24 cellular contexts compared by ENCODE assay signal in genomic region chr17:76200354-76200753, GRCh38. TPM values are rescaled to one million over a fixed set of nuclear protein-coding genes. Genes with fewer than 3 reads are reported as not detected.
DNase-seq lines count a peak whose midpoint lies in the region; ATAC-seq and TF ChIP-seq lines count a peak whose summit lies in the region.
"Had no signal": no experiment of that assay in that cellular context is flagged by ENCODE, and none has a peak within 500 bp of the region (broad histone marks: within the 10 kb centered on the region; RNA-seq: fewer than 3 reads in every experiment).

No MANE protein-coding gene starts in this region.

- H3K27me3 Mint-ChIP-seq in CD4-positive, alpha-beta T cell: no peaks in the 10 kb centered on the region
- H3K27me3 Mint-ChIP-seq in activated B cell treated with CpG ODN at 0.5 μM for 24 hours (no peaks in the 10 kb centered on the region), immature natural killer cell (ENCODE audit: low read depth in 3 of 3) (peaks cover 0 to 2% (median 0%) of the 10 kb centered on the region in 3 donors)

- no peak for TF ChIP-seq CTCF in CD4-positive, alpha-beta T cell (IDR thresholded peaks at IDR 0.05)
- TF ChIP-seq CTCF in activated B cell treated with CpG ODN at 0.5 μM for 24 hours (IDR thresholded peaks at IDR 0.05): no peak
- TF ChIP-seq CTCF in dorsolateral prefrontal cortex (IDR thresholded peaks at IDR 0.05 in 54 of 56, conservative IDR thresholded peaks at IDR 0.05 in 2 of 56; ENCODE audit: low read depth in 1 of 56, partially characterized antibody in 56 of 56): no peak

- peak overlapping the region; percentile 2 for H3K4me3 Mint-ChIP-seq in CD4-positive, alpha-beta T cell
- H3K4me3 Mint-ChIP-seq in activated B cell treated with CpG ODN at 0.5 μM for 24 hours (no peak overlapping the region), immature natural killer cell (no peak overlapping the region)

- intact Hi-C loops in CD4-positive, alpha-beta T cell (cut with DNase I, micrococcal nuclease): no loop called here
- intact Hi-C loops in activated B cell treated with CpG ODN at 0.5 μM for 24 hours (cut with micrococcal nuclease) (no loop called here), dorsolateral prefrontal cortex (cut with DNase I) (no loop called here)

- no peak for DNase-seq in activated CD4-positive, CD25-positive, alpha-beta regulatory T cell treated with anti-CD3 and anti-CD28 coated beads, Interleukin-2, amount 50 U/mL, for 72 hours
- no peak for DNase-seq in CD4-positive, alpha-beta T cell
- DNase-seq in activated B cell treated with CpG ODN at 0.5 μM for 24 hours: no peak
- DNase-seq in effector memory CD4-positive, alpha-beta T cell: no peak
- DNase-seq in dorsolateral prefrontal cortex: no peak
- no peak for DNase-seq in immature natural killer cell
- DNase-seq: activated gamma-delta T cell; cerebellar nuclear complex; effector CD8-positive, alpha-beta T cell; esophagus squamous epithelium; mammary epithelial cell; NCI-H510A; NK-92 treated with Interleukin-12 subunit alpha and Interleukin-12 subunit beta, amount 100 ng/mL, for 24 hours; ovary; RPMI8226; stimulated activated CD4-positive, alpha-beta T cell treated with anti-CD3 and anti-CD28 coated beads, Interleukin-12 subunit alpha, Interleukin-12 subunit beta, amount 100 ng/mL, for 4 hours; uterus had no signal

- H3K27me3 ChIP-seq in CD4-positive, alpha-beta T cell (ENCODE audit: control insufficient read depth, insufficient read depth, low read length): no peaks in the 10 kb centered on the region
- no peaks in the 10 kb centered on the region for H3K27me3 ChIP-seq in effector memory CD4-positive, alpha-beta T cell (replicated peaks; ENCODE audit: control insufficient read depth, insufficient read depth, low read length, poor library complexity, severe bottlenecking)
- H3K27me3 ChIP-seq in dorsolateral prefrontal cortex: no peaks in the 10 kb centered on the region
- H3K27me3 ChIP-seq: esophagus squamous epithelium, ovary, right atrium auricular region, suprapubic skin, uterus had no signal

- H3K9me3 ChIP-seq in CD4-positive, alpha-beta T cell (ENCODE audit: control insufficient read depth, low read length): no peaks in the 10 kb centered on the region
- H3K9me3 ChIP-seq in effector memory CD4-positive, alpha-beta T cell (ENCODE audit: control insufficient read depth, low read length): no peaks in the 10 kb centered on the region
- H3K9me3 ChIP-seq: esophagus squamous epithelium, ovary, right atrium auricular region, suprapubic skin, uterus had no signal

- CTCF ChIA-PET in CD4-positive, alpha-beta T cell (lab: Charles Lee): interaction anchor here (1.5 kb wide), 1 partner anchor 79 kb away, joined by 8 read pairs; no protein-coding TSS in a partner anchor
- CTCF ChIA-PET in activated B cell treated with CpG ODN at 0.5 μM for 24 hours (lab: Charles Lee): no interaction called here

- H3K9me3 Mint-ChIP-seq in CD4-positive, alpha-beta T cell: no peaks in the 10 kb centered on the region
- H3K9me3 Mint-ChIP-seq in activated B cell treated with CpG ODN at 0.5 μM for 24 hours: no peaks in the 10 kb centered on the region
- H3K9me3 Mint-ChIP-seq in immature natural killer cell: no peaks in the 10 kb centered on the region

- peaks cover 65% of the 10 kb centered on the region for H3K4me1 Mint-ChIP-seq in CD4-positive, alpha-beta T cell (ENCODE audit: low read depth)
- H3K4me1 Mint-ChIP-seq in activated B cell treated with CpG ODN at 0.5 μM for 24 hours (peaks cover 26% of the 10 kb centered on the region), immature natural killer cell (no peaks in the 10 kb centered on the region)

- POLR2A ChIA-PET in CD4-positive, alpha-beta T cell (lab: Charles Lee): interaction anchor here (1.8 to 2.3 kb wide), 3 partner anchors 9 to 71 kb away, joined by 5 to 14 read pairs (median 9); no protein-coding TSS in a partner anchor
- POLR2A ChIA-PET in activated B cell treated with CpG ODN at 0.5 μM for 24 hours (lab: Charles Lee): interaction anchor here (1.4 to 1.5 kb wide), 2 partner anchors 8 to 70 kb away, joined by 4 to 5 read pairs; no protein-coding TSS in a partner anchor

- H3K36me3 ChIP-seq in effector memory CD4-positive, alpha-beta T cell (ENCODE audit: control insufficient read depth, insufficient read depth, low read length): no peaks in the 10 kb centered on the region
- H3K36me3 ChIP-seq: esophagus squamous epithelium, ovary, right atrium auricular region, suprapubic skin, uterus had no signal

- peak; percentile 44 to 48 for ATAC-seq in activated CD4-positive, CD25-positive, alpha-beta regulatory T cell treated with anti-CD3 and anti-CD28 coated beads, Interleukin-2, amount 50 U/mL, for 24 hours
- ATAC-seq in CD4-positive, alpha-beta T cell (ENCODE audit: poor library complexity): no peak
- no peak for ATAC-seq in activated B cell treated with CpG ODN at 0.5 μM for 24 hours (ENCODE audit: low read depth)
- no peak for ATAC-seq in HG02763 (IDR thresholded peaks at IDR 0.05; ENCODE audit: unreplicated experiment)
- ATAC-seq: HCT116, SK-N-SH treated with all-trans-retinoic acid at 6 μM for 48 hours had no signal

- H3K27ac Mint-ChIP-seq in CD4-positive, alpha-beta T cell: peak overlapping the region; percentile 93
- H3K27ac Mint-ChIP-seq in activated B cell treated with CpG ODN at 0.5 μM for 24 hours: peak overlapping the region; percentile 6
- peak overlapping the region in 1 of 6 donors; percentile 21 for H3K27ac Mint-ChIP-seq in immature natural killer cell

- peak overlapping the region; percentile 58 for H3K27ac ChIP-seq in CD4-positive, alpha-beta T cell (ENCODE audit: low read depth, low read length)
- H3K27ac ChIP-seq in effector memory CD4-positive, alpha-beta T cell (ENCODE audit: insufficient read depth, low read length, poor library complexity, severe bottlenecking): peak overlapping the region; percentile 54
- no peak overlapping the region for H3K27ac ChIP-seq in dorsolateral prefrontal cortex
- H3K27ac ChIP-seq: esophagus squamous epithelium, ovary, right atrium auricular region, suprapubic skin, uterus had no signal

- H3K4me1 ChIP-seq in effector memory CD4-positive, alpha-beta T cell (ENCODE audit: control insufficient read depth, insufficient read depth, low read length, poor library complexity, severe bottlenecking): peaks cover 41% of the 10 kb centered on the region
- H3K4me1 ChIP-seq: uterus had no signal

- H3K36me3 Mint-ChIP-seq in CD4-positive, alpha-beta T cell (ENCODE audit: low read depth): peaks cover 33% of the 10 kb centered on the region
- H3K36me3 Mint-ChIP-seq in activated B cell treated with CpG ODN at 0.5 μM for 24 hours (ENCODE audit: low read depth): no peaks in the 10 kb centered on the region
- peaks cover 4 to 14% (median 7%) of the 10 kb centered on the region in 3 donors for H3K36me3 Mint-ChIP-seq in immature natural killer cell

- H3K4me3 ChIP-seq in effector memory CD4-positive, alpha-beta T cell (ENCODE audit: insufficient read depth, low read depth, low read length, poor library complexity, severe bottlenecking): no peak overlapping the region
- no peak overlapping the region for H3K4me3 ChIP-seq in dorsolateral prefrontal cortex
- H3K4me3 ChIP-seq: esophagus squamous epithelium, ovary, right atrium auricular region, suprapubic skin, uterus had no signal

RNA-seq across cellular contexts. Expression of gene RNF157, which starts 39.9 kb away (rescaled TPM):
- 10 to 100 TPM; 18.5 to 21.1 TPM for total RNA-seq in CD4-positive, alpha-beta T cell
- total RNA-seq in activated B cell treated with CpG ODN at 0.5 μM for 24 hours (3.1 and 3.5 TPM in 2 replicates), dorsolateral prefrontal cortex (100 to 1,000 TPM in 116 of 120 experiments, 10 to 100 TPM in 4; 66.1 to 191 (median 137) TPM)
- polyA plus RNA-seq in immature natural killer cell: 1 to 10 TPM in 2 of 3 donors, under 1 TPM in 1; 0.69 to 3.0 (median 1.2) TPM
- total RNA-seq: mammary epithelial cell had no signal

RNA-seq across cellular contexts. Expression of gene FOXJ1, which starts 59.3 kb away (rescaled TPM):
- under 1 TPM; 0.63 to 0.89 TPM for total RNA-seq in CD4-positive, alpha-beta T cell
- total RNA-seq in activated B cell treated with CpG ODN at 0.5 μM for 24 hours (0.39 and 0.44 TPM in 2 replicates), dorsolateral prefrontal cortex (10 to 100 TPM in 5 of 120 experiments, 1 to 10 TPM in 102, under 1 TPM in 13; 0.39 to 24.1 (median 2.3) TPM)
- polyA plus RNA-seq in immature natural killer cell: not detected
- total RNA-seq: A172, mammary epithelial cell, right atrium auricular region had no signal
- polyA plus RNA-seq: mammary epithelial cell had no signal

Comparison
In these comparisons a context has a peak if more than half of its experiments do, and no peak if none do; other contexts are left out.
1. ATAC-seq: peak in activated CD4-positive, CD25-positive, alpha-beta regulatory T cell treated with anti-CD3 and anti-CD28 coated beads, Interleukin-2, amount 50 U/mL, for 24 hours (2 of 2); none in CD4-positive, alpha-beta T cell (single experiment), activated B cell treated with CpG ODN at 0.5 μM for 24 hours (single experiment) and HG02763 (single experiment).
2. H3K27ac ChIP-seq: peak in CD4-positive, alpha-beta T cell (single experiment) and effector memory CD4-positive, alpha-beta T cell (single experiment); none in dorsolateral prefrontal cortex (0 of 59).